ENCODE assay signal across 1 cellular context in the genomic region with DNA sequence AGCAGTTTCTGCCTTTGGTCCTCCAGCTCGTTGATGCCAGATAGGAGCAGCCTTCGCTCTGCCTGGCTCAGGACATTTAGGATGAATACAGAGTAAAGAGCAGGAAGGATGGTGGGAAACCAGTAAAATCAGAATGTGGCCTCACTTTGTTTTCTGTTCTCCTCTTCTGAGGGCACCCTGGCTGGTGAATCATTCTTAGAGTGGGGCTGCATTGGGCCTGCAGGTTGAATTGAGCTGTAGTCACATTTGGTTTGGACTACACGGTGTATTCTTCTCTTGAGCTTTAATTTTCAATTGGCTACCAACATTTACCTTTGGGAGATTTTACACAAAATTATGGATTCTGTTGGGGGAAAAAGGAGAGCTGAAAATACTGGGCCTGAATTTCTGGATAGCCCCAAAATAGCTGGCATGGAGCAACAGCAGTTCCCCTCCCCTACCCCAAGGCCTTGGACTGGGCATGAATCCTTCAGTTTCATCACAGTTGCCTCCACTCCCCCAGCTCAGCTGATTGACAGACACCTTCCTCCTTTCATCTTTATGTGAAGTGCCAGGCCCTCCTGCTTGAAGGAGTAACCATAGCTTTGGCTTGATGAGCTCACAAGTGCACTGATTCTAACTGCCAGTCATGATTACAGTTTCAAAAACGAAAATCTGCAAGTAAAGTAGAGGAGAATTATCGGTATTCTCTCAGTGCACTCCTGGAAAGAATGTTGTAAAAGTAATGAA.
TF ChIP-seq lines count a peak whose summit lies in the region.

No MANE protein-coding gene starts in this region.

TF ChIP-seq in GM23338, 12 proteins besides CTCF, POLR2A, EP300 and RAD21 (continued from another document):
- TF ChIP-seq, protein P1, sequence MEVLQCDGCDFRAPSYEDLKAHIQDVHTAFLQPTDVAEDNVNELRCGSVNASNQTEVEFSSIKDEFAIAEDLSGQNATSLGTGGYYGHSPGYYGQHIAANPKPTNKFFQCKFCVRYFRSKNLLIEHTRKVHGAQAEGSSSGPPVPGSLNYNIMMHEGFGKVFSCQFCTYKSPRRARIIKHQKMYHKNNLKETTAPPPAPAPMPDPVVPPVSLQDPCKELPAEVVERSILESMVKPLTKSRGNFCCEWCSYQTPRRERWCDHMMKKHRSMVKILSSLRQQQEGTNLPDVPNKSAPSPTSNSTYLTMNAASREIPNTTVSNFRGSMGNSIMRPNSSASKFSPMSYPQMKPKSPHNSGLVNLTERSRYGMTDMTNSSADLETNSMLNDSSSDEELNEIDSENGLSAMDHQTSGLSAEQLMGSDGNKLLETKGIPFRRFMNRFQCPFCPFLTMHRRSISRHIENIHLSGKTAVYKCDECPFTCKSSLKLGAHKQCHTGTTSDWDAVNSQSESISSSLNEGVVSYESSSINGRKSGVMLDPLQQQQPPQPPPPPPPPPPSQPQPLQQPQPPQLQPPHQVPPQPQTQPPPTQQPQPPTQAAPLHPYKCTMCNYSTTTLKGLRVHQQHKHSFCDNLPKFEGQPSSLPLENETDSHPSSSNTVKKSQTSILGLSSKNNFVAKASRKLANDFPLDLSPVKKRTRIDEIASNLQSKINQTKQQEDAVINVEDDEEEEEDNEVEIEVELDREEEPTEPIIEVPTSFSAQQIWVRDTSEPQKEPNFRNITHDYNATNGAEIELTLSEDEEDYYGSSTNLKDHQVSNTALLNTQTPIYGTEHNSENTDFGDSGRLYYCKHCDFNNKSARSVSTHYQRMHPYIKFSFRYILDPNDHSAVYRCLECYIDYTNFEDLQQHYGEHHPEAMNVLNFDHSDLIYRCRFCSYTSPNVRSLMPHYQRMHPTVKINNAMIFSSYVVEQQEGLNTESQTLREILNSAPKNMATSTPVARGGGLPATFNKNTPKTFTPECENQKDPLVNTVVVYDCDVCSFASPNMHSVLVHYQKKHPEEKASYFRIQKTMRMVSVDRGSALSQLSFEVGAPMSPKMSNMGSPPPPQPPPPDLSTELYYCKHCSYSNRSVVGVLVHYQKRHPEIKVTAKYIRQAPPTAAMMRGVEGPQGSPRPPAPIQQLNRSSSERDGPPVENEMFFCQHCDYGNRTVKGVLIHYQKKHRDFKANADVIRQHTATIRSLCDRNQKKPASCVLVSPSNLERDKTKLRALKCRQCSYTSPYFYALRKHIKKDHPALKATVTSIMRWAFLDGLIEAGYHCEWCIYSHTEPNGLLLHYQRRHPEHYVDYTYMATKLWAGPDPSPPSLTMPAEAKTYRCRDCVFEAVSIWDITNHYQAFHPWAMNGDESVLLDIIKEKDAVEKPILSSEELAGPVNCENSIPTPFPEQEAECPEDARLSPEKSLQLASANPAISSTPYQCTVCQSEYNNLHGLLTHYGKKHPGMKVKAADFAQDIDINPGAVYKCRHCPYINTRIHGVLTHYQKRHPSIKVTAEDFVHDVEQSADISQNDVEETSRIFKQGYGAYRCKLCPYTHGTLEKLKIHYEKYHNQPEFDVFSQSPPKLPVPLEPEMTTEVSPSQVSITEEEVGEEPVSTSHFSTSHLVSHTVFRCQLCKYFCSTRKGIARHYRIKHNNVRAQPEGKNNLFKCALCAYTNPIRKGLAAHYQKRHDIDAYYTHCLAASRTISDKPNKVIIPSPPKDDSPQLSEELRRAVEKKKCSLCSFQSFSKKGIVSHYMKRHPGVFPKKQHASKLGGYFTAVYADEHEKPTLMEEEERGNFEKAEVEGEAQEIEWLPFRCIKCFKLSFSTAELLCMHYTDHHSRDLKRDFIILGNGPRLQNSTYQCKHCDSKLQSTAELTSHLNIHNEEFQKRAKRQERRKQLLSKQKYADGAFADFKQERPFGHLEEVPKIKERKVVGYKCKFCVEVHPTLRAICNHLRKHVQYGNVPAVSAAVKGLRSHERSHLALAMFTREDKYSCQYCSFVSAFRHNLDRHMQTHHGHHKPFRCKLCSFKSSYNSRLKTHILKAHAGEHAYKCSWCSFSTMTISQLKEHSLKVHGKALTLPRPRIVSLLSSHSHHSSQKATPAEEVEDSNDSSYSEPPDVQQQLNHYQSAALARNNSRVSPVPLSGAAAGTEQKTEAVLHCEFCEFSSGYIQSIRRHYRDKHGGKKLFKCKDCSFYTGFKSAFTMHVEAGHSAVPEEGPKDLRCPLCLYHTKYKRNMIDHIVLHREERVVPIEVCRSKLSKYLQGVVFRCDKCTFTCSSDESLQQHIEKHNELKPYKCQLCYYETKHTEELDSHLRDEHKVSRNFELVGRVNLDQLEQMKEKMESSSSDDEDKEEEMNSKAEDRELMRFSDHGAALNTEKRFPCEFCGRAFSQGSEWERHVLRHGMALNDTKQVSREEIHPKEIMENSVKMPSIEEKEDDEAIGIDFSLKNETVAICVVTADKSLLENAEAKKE (CRISPR knock-in tag; IDR thresholded peaks at IDR 0.05) = no peak
